1 cellular context compared by ENCODE assay signal in the genomic region with DNA sequence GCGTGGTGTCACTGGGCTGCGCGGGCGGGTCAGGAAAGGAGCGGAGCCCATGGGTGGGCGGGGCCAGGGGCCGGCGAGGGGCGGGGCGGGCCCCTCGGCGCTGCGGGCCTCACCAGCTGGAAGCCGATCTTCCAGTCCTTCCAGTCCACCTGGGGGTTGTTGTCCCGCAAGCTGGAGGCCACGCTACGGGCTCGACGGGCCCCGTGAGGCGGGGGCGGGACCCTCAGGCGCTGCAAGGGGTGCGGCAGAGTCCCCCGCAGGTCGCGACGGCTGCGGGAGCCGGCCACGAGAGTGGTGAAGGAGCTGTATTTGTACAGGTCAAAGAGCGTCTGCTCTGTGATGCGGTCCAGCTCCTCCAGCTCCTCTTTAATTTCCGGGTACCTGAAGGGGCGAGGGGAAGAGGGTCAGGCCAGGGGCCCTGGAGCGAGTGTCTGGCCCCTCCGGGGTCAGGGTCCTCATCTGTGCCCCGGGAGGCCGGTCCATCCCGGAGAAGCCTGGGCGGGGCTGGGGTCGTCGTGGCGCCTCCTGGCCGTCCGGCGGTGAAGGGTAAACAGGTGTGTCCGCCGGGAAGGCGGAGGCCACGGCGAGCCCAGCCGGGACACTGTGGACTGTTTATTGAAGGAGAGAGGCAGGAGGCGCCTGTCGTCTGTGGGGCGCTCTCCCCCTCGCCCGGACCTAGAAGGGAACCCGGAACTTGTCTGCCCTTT.
TF ChIP-seq lines count a peak whose summit lies in the region.

No MANE protein-coding gene starts in this region.

TF ChIP-seq in HepG2, 621 proteins besides CTCF, POLR2A, EP300 and RAD21 (continues in another document):
- no peak for TF ChIP-seq ZNF512B (CRISPR knock-in tag; IDR thresholded peaks at IDR 0.05; ENCODE audit: borderline replicate concordance)
- peak; percentile 55 for TF ChIP-seq MIER2 (CRISPR knock-in tag; IDR thresholded peaks at IDR 0.05)
- no peak for TF ChIP-seq MZF1 (CRISPR knock-in tag; IDR thresholded peaks at IDR 0.05; ENCODE audit: borderline replicate concordance)
- peak; percentile 53; the same call in 1 of the 2 replicates for TF ChIP-seq KDM6A (CRISPR knock-in tag; IDR thresholded peaks at IDR 0.05; ENCODE audit: low read depth)
- TF ChIP-seq PHB2 (IDR thresholded peaks at IDR 0.05; ENCODE audit: partially characterized antibody): no peak
- TF ChIP-seq ZNF607 (CRISPR knock-in tag; IDR thresholded peaks at IDR 0.05; ENCODE audit: borderline replicate concordance): peak; percentile 64; the same call in 1 of the 2 replicates
- peak; percentile 88 for TF ChIP-seq FOXO1 (CRISPR knock-in tag; IDR thresholded peaks at IDR 0.05)
- TF ChIP-seq RFX1 (IDR thresholded peaks at IDR 0.05): no peak
- peak; percentile 65; the same call in 1 of the 2 replicates for TF ChIP-seq ZNF572 (CRISPR knock-in tag; IDR thresholded peaks at IDR 0.05)
- TF ChIP-seq, protein P1, sequence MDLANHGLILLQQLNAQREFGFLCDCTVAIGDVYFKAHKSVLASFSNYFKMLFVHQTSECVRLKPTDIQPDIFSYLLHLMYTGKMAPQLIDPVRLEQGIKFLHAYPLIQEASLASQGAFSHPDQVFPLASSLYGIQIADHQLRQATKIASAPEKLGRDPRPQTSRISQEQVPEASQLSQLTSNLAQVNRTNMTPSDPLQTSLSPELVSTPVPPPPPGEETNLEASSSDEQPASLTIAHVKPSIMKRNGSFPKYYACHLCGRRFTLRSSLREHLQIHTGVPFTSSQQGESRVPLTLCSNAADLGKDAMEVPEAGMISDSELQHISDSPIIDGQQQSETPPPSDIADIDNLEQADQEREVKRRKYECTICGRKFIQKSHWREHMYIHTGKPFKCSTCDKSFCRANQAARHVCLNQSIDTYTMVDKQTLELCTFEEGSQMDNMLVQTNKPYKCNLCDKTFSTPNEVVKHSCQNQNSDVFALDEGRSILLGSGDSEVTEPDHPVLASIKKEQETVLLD (CRISPR knock-in tag; IDR thresholded peaks at IDR 0.05; ENCODE audit: low read depth): peak; percentile 73; the same call in 1 of the 2 replicates
- TF ChIP-seq KAT8 (CRISPR knock-in tag; IDR thresholded peaks at IDR 0.05): peak; percentile 50
- TF ChIP-seq PRDM15 (CRISPR knock-in tag; IDR thresholded peaks at IDR 0.05): no peak
- peak; percentile 50; the same call in 1 of the 2 replicates for TF ChIP-seq ZNF747 (CRISPR knock-in tag; IDR thresholded peaks at IDR 0.05; ENCODE audit: borderline replicate concordance)
- TF ChIP-seq CBX2 (IDR thresholded peaks at IDR 0.05; ENCODE audit: low read depth, low read length): no peak
- TF ChIP-seq CBX2 (CRISPR knock-in tag; IDR thresholded peaks at IDR 0.05; ENCODE audit: low read depth): no peak
- TF ChIP-seq NR2F6 (IDR thresholded peaks at IDR 0.05): peak; percentile 86
- peak; percentile 74 for TF ChIP-seq NR2F6 (CRISPR knock-in tag; IDR thresholded peaks at IDR 0.05)
- TF ChIP-seq, protein P2, sequence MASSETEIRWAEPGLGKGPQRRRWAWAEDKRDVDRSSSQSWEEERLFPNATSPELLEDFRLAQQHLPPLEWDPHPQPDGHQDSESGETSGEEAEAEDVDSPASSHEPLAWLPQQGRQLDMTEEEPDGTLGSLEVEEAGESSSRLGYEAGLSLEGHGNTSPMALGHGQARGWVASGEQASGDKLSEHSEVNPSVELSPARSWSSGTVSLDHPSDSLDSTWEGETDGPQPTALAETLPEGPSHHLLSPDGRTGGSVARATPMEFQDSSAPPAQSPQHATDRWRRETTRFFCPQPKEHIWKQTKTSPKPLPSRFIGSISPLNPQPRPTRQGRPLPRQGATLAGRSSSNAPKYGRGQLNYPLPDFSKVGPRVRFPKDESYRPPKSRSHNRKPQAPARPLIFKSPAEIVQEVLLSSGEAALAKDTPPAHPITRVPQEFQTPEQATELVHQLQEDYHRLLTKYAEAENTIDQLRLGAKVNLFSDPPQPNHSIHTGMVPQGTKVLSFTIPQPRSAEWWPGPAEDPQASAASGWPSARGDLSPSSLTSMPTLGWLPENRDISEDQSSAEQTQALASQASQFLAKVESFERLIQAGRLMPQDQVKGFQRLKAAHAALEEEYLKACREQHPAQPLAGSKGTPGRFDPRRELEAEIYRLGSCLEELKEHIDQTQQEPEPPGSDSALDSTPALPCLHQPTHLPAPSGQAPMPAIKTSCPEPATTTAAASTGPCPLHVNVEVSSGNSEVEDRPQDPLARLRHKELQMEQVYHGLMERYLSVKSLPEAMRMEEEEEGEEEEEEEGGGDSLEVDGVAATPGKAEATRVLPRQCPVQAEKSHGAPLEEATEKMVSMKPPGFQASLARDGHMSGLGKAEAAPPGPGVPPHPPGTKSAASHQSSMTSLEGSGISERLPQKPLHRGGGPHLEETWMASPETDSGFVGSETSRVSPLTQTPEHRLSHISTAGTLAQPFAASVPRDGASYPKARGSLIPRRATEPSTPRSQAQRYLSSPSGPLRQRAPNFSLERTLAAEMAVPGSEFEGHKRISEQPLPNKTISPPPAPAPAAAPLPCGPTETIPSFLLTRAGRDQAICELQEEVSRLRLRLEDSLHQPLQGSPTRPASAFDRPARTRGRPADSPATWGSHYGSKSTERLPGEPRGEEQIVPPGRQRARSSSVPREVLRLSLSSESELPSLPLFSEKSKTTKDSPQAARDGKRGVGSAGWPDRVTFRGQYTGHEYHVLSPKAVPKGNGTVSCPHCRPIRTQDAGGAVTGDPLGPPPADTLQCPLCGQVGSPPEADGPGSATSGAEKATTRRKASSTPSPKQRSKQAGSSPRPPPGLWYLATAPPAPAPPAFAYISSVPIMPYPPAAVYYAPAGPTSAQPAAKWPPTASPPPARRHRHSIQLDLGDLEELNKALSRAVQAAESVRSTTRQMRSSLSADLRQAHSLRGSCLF (CRISPR knock-in tag; IDR thresholded peaks at IDR 0.05; ENCODE audit: borderline replicate concordance): no peak
- peak; percentile 53 for TF ChIP-seq TEAD3 (CRISPR knock-in tag; optimal IDR thresholded peaks at IDR 0.05; ENCODE audit: borderline replicate concordance)
- TF ChIP-seq, protein P3, sequence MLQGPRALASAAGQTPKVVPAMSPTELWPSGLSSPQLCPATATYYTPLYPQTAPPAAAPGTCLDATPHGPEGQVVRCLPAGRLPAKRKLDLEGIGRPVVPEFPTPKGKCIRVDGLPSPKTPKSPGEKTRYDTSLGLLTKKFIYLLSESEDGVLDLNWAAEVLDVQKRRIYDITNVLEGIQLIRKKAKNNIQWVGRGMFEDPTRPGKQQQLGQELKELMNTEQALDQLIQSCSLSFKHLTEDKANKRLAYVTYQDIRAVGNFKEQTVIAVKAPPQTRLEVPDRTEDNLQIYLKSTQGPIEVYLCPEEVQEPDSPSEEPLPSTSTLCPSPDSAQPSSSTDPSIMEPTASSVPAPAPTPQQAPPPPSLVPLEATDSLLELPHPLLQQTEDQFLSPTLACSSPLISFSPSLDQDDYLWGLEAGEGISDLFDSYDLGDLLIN (CRISPR knock-in tag; IDR thresholded peaks at IDR 0.05; ENCODE audit: borderline replicate concordance): no peak
- TF ChIP-seq ZNF296 (CRISPR knock-in tag; conservative IDR thresholded peaks at IDR 0.05): peak; percentile 58; the same call in 1 of the 2 replicates
- TF ChIP-seq HMG20A (CRISPR knock-in tag; IDR thresholded peaks at IDR 0.05; ENCODE audit: borderline replicate concordance): peak; percentile 55; the same call in 1 of the 2 replicates
- TF ChIP-seq NFRKB (IDR thresholded peaks at IDR 0.05): no peak
- no peak for TF ChIP-seq NONO (IDR thresholded peaks at IDR 0.05)
- TF ChIP-seq NONO (CRISPR knock-in tag; conservative IDR thresholded peaks at IDR 0.05): peak; percentile 76
- TF ChIP-seq CREM (IDR thresholded peaks at IDR 0.05): peak; percentile 25; the same call in 1 of the 2 replicates
- TF ChIP-seq CREM (CRISPR knock-in tag; IDR thresholded peaks at IDR 0.05): no peak
- TF ChIP-seq NR2F2 (IDR thresholded peaks at IDR 0.05; ENCODE audit: borderline replicate concordance, low read depth): peak; percentile 14; the same call in 1 of the 2 replicates
- no peak for TF ChIP-seq PAX8 (CRISPR knock-in tag; IDR thresholded peaks at IDR 0.05; ENCODE audit: borderline replicate concordance)
- no peak for TF ChIP-seq EZH2 (conservative IDR thresholded peaks at IDR 0.05; ENCODE audit: low read depth, low read length)
- peak; percentile 18 for TF ChIP-seq RCOR2 (CRISPR knock-in tag; IDR thresholded peaks at IDR 0.05)
- peak; percentile 70 for TF ChIP-seq ARNTL (CRISPR knock-in tag; IDR thresholded peaks at IDR 0.05)
- no peak for TF ChIP-seq MAFF (IDR thresholded peaks at IDR 0.05; ENCODE audit: low read depth, low read length)
- TF ChIP-seq BRD4 (CRISPR knock-in tag; IDR thresholded peaks at IDR 0.05): peak; percentile 35; the same call in 1 of the 2 replicates
- 0 out of 2 replicates have a peak, but pooled peaks have one; percentile 5 for TF ChIP-seq ZBTB33 (CRISPR knock-in tag; IDR thresholded peaks at IDR 0.05)
- no peak for TF ChIP-seq ZNF260 (CRISPR knock-in tag; IDR thresholded peaks at IDR 0.05; ENCODE audit: borderline replicate concordance, low read depth)
- TF ChIP-seq ZFP1 (CRISPR knock-in tag; IDR thresholded peaks at IDR 0.05): 0 out of 2 replicates have a peak, but pooled peaks have one; percentile 46
- peak; percentile 83; the same call in 1 of the 2 replicates for TF ChIP-seq ZNF569 (CRISPR knock-in tag; IDR thresholded peaks at IDR 0.05; ENCODE audit: borderline replicate concordance)
- TF ChIP-seq JUN (CRISPR knock-in tag; IDR thresholded peaks at IDR 0.05): 0 out of 2 replicates have a peak, but pooled peaks have one; percentile 56
- TF ChIP-seq SNAI1 (CRISPR knock-in tag; IDR thresholded peaks at IDR 0.05; ENCODE audit: borderline replicate concordance): peak; percentile 79; the same call in 1 of the 2 replicates
- TF ChIP-seq ZNF124 (CRISPR knock-in tag; IDR thresholded peaks at IDR 0.05): peak; percentile 55
- TF ChIP-seq ZNF772 (CRISPR knock-in tag; IDR thresholded peaks at IDR 0.05): peak; percentile 75
